In genomic region chr6:157891544-157892362, GRCh38 we compare ENCODE assay signal across 1 cellular context.
A peak's percentile ranks its signal among the peaks of the same experiment; 100 is the strongest.
TF ChIP-seq lines count a peak whose summit lies in the region.

No MANE protein-coding gene starts in this region.

TF ChIP-seq in K562, 482 proteins besides CTCF, POLR2A, EP300 and RAD21 (continues in another document):
- peak; percentile 58; the same call in 1 of the 2 replicates for TF ChIP-seq SMARCE1 (IDR thresholded peaks at IDR 0.05)
- no peak for TF ChIP-seq MECOM (CRISPR knock-in tag; IDR thresholded peaks at IDR 0.05)
- TF ChIP-seq ZSCAN32 (CRISPR knock-in tag; IDR thresholded peaks at IDR 0.05): no peak
- TF ChIP-seq MAFF (IDR thresholded peaks at IDR 0.05; ENCODE audit: low read length): no peak
- no peak for TF ChIP-seq ZC3H4 (CRISPR knock-in tag; IDR thresholded peaks at IDR 0.05; ENCODE audit: borderline replicate concordance)
- TF ChIP-seq MBD2 (IDR thresholded peaks at IDR 0.05; ENCODE audit: borderline replicate concordance, low read depth): no peak
- no peak for TF ChIP-seq FOXK1 (CRISPR knock-in tag; IDR thresholded peaks at IDR 0.05; ENCODE audit: borderline replicate concordance)
- no peak for TF ChIP-seq ZFP36 (IDR thresholded peaks at IDR 0.05; ENCODE audit: low read depth, low read length, partially characterized antibody)
- TF ChIP-seq ZNF592 (IDR thresholded peaks at IDR 0.05): no peak
- TF ChIP-seq, protein P1, sequence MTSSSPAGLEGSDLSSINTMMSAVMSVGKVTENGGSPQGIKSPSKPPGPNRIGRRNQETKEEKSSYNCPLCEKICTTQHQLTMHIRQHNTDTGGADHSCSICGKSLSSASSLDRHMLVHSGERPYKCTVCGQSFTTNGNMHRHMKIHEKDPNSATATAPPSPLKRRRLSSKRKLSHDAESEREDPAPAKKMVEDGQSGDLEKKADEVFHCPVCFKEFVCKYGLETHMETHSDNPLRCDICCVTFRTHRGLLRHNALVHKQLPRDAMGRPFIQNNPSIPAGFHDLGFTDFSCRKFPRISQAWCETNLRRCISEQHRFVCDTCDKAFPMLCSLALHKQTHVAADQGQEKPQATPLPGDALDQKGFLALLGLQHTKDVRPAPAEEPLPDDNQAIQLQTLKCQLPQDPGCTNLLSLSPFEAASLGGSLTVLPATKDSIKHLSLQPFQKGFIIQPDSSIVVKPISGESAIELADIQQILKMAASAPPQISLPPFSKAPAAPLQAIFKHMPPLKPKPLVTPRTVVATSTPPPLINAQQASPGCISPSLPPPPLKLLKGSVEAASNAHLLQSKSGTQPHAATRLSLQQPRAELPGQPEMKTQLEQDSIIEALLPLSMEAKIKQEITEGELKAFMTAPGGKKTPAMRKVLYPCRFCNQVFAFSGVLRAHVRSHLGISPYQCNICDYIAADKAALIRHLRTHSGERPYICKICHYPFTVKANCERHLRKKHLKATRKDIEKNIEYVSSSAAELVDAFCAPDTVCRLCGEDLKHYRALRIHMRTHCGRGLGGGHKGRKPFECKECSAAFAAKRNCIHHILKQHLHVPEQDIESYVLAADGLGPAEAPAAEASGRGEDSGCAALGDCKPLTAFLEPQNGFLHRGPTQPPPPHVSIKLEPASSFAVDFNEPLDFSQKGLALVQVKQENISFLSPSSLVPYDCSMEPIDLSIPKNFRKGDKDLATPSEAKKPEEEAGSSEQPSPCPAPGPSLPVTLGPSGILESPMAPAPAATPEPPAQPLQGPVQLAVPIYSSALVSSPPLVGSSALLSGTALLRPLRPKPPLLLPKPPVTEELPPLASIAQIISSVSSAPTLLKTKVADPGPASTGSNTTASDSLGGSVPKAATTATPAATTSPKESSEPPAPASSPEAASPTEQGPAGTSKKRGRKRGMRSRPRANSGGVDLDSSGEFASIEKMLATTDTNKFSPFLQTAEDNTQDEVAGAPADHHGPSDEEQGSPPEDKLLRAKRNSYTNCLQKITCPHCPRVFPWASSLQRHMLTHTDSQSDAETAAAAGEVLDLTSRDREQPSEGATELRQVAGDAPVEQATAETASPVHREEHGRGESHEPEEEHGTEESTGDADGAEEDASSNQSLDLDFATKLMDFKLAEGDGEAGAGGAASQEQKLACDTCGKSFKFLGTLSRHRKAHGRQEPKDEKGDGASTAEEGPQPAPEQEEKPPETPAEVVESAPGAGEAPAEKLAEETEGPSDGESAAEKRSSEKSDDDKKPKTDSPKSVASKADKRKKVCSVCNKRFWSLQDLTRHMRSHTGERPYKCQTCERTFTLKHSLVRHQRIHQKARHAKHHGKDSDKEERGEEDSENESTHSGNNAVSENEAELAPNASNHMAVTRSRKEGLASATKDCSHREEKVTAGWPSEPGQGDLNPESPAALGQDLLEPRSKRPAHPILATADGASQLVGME (CRISPR knock-in tag; IDR thresholded peaks at IDR 0.05): no peak
- peak; percentile 15; the same call in 1 of the 2 replicates for TF ChIP-seq ATF7 (IDR thresholded peaks at IDR 0.05)
- TF ChIP-seq PURB (CRISPR knock-in tag; IDR thresholded peaks at IDR 0.05; ENCODE audit: low read depth): no peak
- 0 out of 2 replicates have a peak, but pooled peaks have one; percentile 15 for TF ChIP-seq TEAD4 (IDR thresholded peaks at IDR 0.05; ENCODE audit: low read length)
- TF ChIP-seq TEAD4 (CRISPR knock-in tag; IDR thresholded peaks at IDR 0.05; ENCODE audit: borderline replicate concordance): no peak
- no peak for TF ChIP-seq XRCC3 (IDR thresholded peaks at IDR 0.05)
- TF ChIP-seq KHSRP (IDR thresholded peaks at IDR 0.05): 0 out of 2 replicates have a peak, but pooled peaks have one; percentile 6
- TF ChIP-seq NRF1 (conservative IDR thresholded peaks at IDR 0.05 in 1 of 2, IDR thresholded peaks at IDR 0.05 in 1 of 2): 0 out of 4 replicates have a peak, but pooled peaks of 1 of the 2 experiments have one; percentile 4
- no peak for TF ChIP-seq ILF3 (IDR thresholded peaks at IDR 0.05; ENCODE audit: borderline replicate concordance)
- TF ChIP-seq KDM1A (IDR thresholded peaks at IDR 0.05): peak in 1 of 2 experiments; percentile 8; a peak in 2 of 4 replicates
- peak; percentile 47; the same call in 1 of the 2 replicates for TF ChIP-seq TOE1 (IDR thresholded peaks at IDR 0.05; ENCODE audit: borderline replicate concordance)
- no peak for TF ChIP-seq TOE1 (CRISPR knock-in tag; IDR thresholded peaks at IDR 0.05; ENCODE audit: borderline replicate concordance, low read depth)
- peak; percentile 86 for TF ChIP-seq OTX1 (CRISPR knock-in tag; IDR thresholded peaks at IDR 0.05)
- TF ChIP-seq EHMT2 (IDR thresholded peaks at IDR 0.05): no peak
- 0 out of 2 replicates have a peak, but pooled peaks have one; percentile 31 for TF ChIP-seq MTA1 (IDR thresholded peaks at IDR 0.05; ENCODE audit: borderline replicate concordance)
- no peak for TF ChIP-seq FUS (optimal IDR thresholded peaks at IDR 0.05; ENCODE audit: low read depth, low read length)
- TF ChIP-seq ZNF76 (CRISPR knock-in tag; IDR thresholded peaks at IDR 0.05; ENCODE audit: borderline replicate concordance): no peak
- TF ChIP-seq SMARCA5 (IDR thresholded peaks at IDR 0.05): 0 out of 2 replicates have a peak, but pooled peaks have one; percentile 39
- TF ChIP-seq SOX6 (IDR thresholded peaks at IDR 0.05): peak; percentile 86
- 0 out of 2 replicates have a peak, but pooled peaks have one; percentile 13 for TF ChIP-seq TAF7 (tag; IDR thresholded peaks at IDR 0.05)
- no peak; the same call in 1 of the 2 replicates for TF ChIP-seq NKRF (IDR thresholded peaks at IDR 0.05; ENCODE audit: borderline replicate concordance)
- TF ChIP-seq PHB2 (IDR thresholded peaks at IDR 0.05; ENCODE audit: low read depth): 0 out of 2 replicates have a peak, but pooled peaks have one; percentile 13
- TF ChIP-seq ZNF184 (CRISPR knock-in tag; IDR thresholded peaks at IDR 0.05): no peak
- peak; percentile 11; the same call in 1 of the 2 replicates for TF ChIP-seq POLR2H (tag; IDR thresholded peaks at IDR 0.05; ENCODE audit: low read depth)
- TF ChIP-seq BCOR (IDR thresholded peaks at IDR 0.05): 0 out of 2 replicates have a peak, but pooled peaks have one; percentile 8
- no peak for TF ChIP-seq ZNF79 (CRISPR knock-in tag; IDR thresholded peaks at IDR 0.05; ENCODE audit: low read depth)
- TF ChIP-seq HDAC3 (IDR thresholded peaks at IDR 0.05; ENCODE audit: borderline replicate concordance, partially characterized antibody): no peak
- no peak for TF ChIP-seq MYC (IDR thresholded peaks at IDR 0.05; ENCODE audit: low read depth, low read length)
- TF ChIP-seq MYC (CRISPR knock-in tag; IDR thresholded peaks at IDR 0.05; ENCODE audit: borderline replicate concordance, low read depth): peak; percentile 61; the same call in 1 of the 2 replicates
- peak; percentile 80 for TF ChIP-seq ZBTB26 (CRISPR knock-in tag; IDR thresholded peaks at IDR 0.05)
- no peak for TF ChIP-seq ZNF717 (CRISPR knock-in tag; IDR thresholded peaks at IDR 0.05)
- TF ChIP-seq RFX7 (CRISPR knock-in tag; IDR thresholded peaks at IDR 0.05): 0 out of 2 replicates have a peak, but pooled peaks have one; percentile 14
- no peak for TF ChIP-seq STAT5A (IDR thresholded peaks at IDR 0.05; ENCODE audit: borderline replicate concordance, low read length)
- TF ChIP-seq ZNF583 (CRISPR knock-in tag; IDR thresholded peaks at IDR 0.05): no peak
- TF ChIP-seq C11orf30 (IDR thresholded peaks at IDR 0.05; ENCODE audit: low read depth): no peak
- TF ChIP-seq ZNF395 (CRISPR knock-in tag; IDR thresholded peaks at IDR 0.05): no peak
- TF ChIP-seq, protein P2, sequence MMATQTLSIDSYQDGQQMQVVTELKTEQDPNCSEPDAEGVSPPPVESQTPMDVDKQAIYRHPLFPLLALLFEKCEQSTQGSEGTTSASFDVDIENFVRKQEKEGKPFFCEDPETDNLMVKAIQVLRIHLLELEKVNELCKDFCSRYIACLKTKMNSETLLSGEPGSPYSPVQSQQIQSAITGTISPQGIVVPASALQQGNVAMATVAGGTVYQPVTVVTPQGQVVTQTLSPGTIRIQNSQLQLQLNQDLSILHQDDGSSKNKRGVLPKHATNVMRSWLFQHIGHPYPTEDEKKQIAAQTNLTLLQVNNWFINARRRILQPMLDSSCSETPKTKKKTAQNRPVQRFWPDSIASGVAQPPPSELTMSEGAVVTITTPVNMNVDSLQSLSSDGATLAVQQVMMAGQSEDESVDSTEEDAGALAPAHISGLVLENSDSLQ (IDR thresholded peaks at IDR 0.05): peak; percentile 55
- TF ChIP-seq HNRNPK (IDR thresholded peaks at IDR 0.05; ENCODE audit: low read depth, low read length, poor library complexity, severe bottlenecking): no peak
- TF ChIP-seq, protein P3, sequence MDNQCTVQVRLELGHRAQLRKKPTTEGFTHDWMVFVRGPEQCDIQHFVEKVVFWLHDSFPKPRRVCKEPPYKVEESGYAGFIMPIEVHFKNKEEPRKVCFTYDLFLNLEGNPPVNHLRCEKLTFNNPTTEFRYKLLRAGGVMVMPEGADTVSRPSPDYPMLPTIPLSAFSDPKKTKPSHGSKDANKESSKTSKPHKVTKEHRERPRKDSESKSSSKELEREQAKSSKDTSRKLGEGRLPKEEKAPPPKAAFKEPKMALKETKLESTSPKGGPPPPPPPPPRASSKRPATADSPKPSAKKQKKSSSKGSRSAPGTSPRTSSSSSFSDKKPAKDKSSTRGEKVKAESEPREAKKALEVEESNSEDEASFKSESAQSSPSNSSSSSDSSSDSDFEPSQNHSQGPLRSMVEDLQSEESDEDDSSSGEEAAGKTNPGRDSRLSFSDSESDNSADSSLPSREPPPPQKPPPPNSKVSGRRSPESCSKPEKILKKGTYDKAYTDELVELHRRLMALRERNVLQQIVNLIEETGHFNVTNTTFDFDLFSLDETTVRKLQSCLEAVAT (IDR thresholded peaks at IDR 0.05): peak in 1 of 2 experiments; percentile 47; a peak in 1 of 4 replicates
- no peak for TF ChIP-seq NFXL1 (CRISPR knock-in tag; IDR thresholded peaks at IDR 0.05)
- no peak for TF ChIP-seq STAG1 (CRISPR knock-in tag; IDR thresholded peaks at IDR 0.05; ENCODE audit: borderline replicate concordance)
- no peak for TF ChIP-seq SRSF9 (IDR thresholded peaks at IDR 0.05; ENCODE audit: borderline replicate concordance, low read depth, low read length)
- TF ChIP-seq JUND (IDR thresholded peaks at IDR 0.05; ENCODE audit: borderline replicate concordance, low read depth, low read length): no peak
- 0 out of 3 replicates have a peak, but pooled peaks have one; percentile 44 for TF ChIP-seq JUND (tag; IDR thresholded peaks at IDR 0.05; ENCODE audit: borderline replicate concordance, low read depth, low read length)
- peak; percentile 14; the same call in 1 of the 2 replicates for TF ChIP-seq ESRRA (IDR thresholded peaks at IDR 0.05; ENCODE audit: borderline replicate concordance, low read depth)
- peak in 1 of 2 experiments; percentile 31; a peak in 2 of 4 replicates for TF ChIP-seq HDAC1 (IDR thresholded peaks at IDR 0.05)
